In the genomic region with DNA sequence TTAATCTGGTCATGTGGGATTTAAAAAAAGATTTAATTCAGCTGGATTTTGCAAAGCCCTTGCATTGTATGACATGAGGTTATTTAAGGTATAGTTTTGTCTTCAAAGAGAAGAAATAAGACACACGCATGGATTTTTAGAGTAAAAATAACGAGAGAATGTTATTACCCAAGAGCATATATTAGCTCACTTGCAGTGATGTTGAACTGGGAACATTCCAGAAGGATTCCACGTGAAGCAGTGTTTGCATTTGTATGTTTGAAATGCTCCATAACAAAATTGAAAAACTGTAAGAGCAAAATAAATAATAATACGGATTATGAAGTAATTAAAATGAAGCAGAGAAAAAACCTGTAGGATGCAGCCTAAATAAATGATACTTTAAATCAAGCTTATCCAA, we compare ENCODE assay signal across 1 cellular context.
TF ChIP-seq lines count a peak whose summit lies in the region.

No MANE protein-coding gene starts in this region.

TF ChIP-seq in GM23338, 12 proteins besides CTCF, POLR2A, EP300 and RAD21 (continued from another document):
- TF ChIP-seq, protein P1, sequence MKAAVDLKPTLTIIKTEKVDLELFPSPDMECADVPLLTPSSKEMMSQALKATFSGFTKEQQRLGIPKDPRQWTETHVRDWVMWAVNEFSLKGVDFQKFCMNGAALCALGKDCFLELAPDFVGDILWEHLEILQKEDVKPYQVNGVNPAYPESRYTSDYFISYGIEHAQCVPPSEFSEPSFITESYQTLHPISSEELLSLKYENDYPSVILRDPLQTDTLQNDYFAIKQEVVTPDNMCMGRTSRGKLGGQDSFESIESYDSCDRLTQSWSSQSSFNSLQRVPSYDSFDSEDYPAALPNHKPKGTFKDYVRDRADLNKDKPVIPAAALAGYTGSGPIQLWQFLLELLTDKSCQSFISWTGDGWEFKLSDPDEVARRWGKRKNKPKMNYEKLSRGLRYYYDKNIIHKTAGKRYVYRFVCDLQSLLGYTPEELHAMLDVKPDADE (IDR thresholded peaks at IDR 0.05), result no peak
